ENCODE assay signal across 11 cellular contexts in genomic region chr10:31650010-31650409, GRCh38.
DNase-seq lines count a peak whose midpoint lies in the region; ATAC-seq and TF ChIP-seq lines count a peak whose summit lies in the region.
"Had no signal": no experiment of that assay in that cellular context is flagged by ENCODE, and none has a peak within 500 bp of the region (broad histone marks: within the 10 kb centered on the region; RNA-seq: fewer than 3 reads in every experiment).

No MANE protein-coding gene starts in this region.

- no peaks in the 10 kb centered on the region for H3K4me1 ChIP-seq in prostate gland (replicated peaks)
- H3K4me1 ChIP-seq: upper lobe of left lung had no signal

- peak in 9 of 14 donors; percentile 5 to 72 (median 33) for DNase-seq in C1 segment of cervical spinal cord (lab: John Stamatoyannopoulos, UW)
- DNase-seq in glomerular visceral epithelial cell (ENCODE audit: extremely low spot score): peak; percentile 49
- peak; percentile 25 for DNase-seq in prostate gland (ENCODE audit: low spot score)
- no peak for DNase-seq in SIG-M5 (lab: John Stamatoyannopoulos, UW)
- DNase-seq: GDM1, NCI-H748 treated with DMSO at 0.1 percent for 48 hours, upper lobe of left lung had no signal

- H3K27ac ChIP-seq in prostate gland: peak overlapping the region in 1 of 2 donors; percentile 9

- intact Hi-C loops in prostate gland (cut with DNase I): no loop called here

- no peak for TF ChIP-seq POLR2A in prostate gland (IDR thresholded peaks at IDR 0.05)

- no peaks in the 10 kb centered on the region for H3K9me3 ChIP-seq in prostate gland
- H3K9me3 ChIP-seq: upper lobe of left lung had no signal

- TF ChIP-seq CTCF in prostate gland (IDR thresholded peaks at IDR 0.05): no peak

- no peaks in the 10 kb centered on the region for H3K36me3 ChIP-seq in prostate gland
- H3K36me3 ChIP-seq: upper lobe of left lung had no signal

- H3K27me3 ChIP-seq in prostate gland (replicated peaks; ENCODE audit: insufficient read depth): no peaks in the 10 kb centered on the region
- H3K27me3 ChIP-seq: upper lobe of left lung had no signal

- no peak overlapping the region for H3K4me3 ChIP-seq in prostate gland
- H3K4me3 ChIP-seq: upper lobe of left lung had no signal

- ATAC-seq in SK-N-SH treated with all-trans-retinoic acid at 6 μM for 48 hours (peak; percentile 94), GM21825 (IDR thresholded peaks at IDR 0.05; ENCODE audit: unreplicated experiment) (no peak), HG03159 (IDR thresholded peaks at IDR 0.05; ENCODE audit: unreplicated experiment) (no peak), GM18909 (IDR thresholded peaks at IDR 0.05; ENCODE audit: poor library complexity, unreplicated experiment) (no peak)

- 36% methylated on average over 8 of the region's 8 CpGs for WGBS in prostate gland

TF ChIP-seq in SK-N-SH treated with all-trans-retinoic acid at 6 μM for 48 hours, 23 proteins besides CTCF, POLR2A, EP300 and RAD21:
- no peak for TF ChIP-seq ZFP30 (CRISPR knock-in tag; IDR thresholded peaks at IDR 0.05)
- TF ChIP-seq ZNF70 (CRISPR knock-in tag; IDR thresholded peaks at IDR 0.05): no peak
- TF ChIP-seq TSHZ2 (CRISPR knock-in tag; IDR thresholded peaks at IDR 0.05): peak; percentile 58; the same call in 1 of the 2 replicates
- 0 out of 2 replicates have a peak, but pooled peaks have one; percentile 30 for TF ChIP-seq CSRNP3 (CRISPR knock-in tag; IDR thresholded peaks at IDR 0.05)
- no peak for TF ChIP-seq ZFP3 (CRISPR knock-in tag; IDR thresholded peaks at IDR 0.05)
- TF ChIP-seq CSDC2 (CRISPR knock-in tag; IDR thresholded peaks at IDR 0.05): no peak
- no peak for TF ChIP-seq BACH2 (CRISPR knock-in tag; IDR thresholded peaks at IDR 0.05; ENCODE audit: borderline replicate concordance)
- no peak for TF ChIP-seq GLIS3 (CRISPR knock-in tag; IDR thresholded peaks at IDR 0.05)
- no peak for TF ChIP-seq POU6F1 (CRISPR knock-in tag; IDR thresholded peaks at IDR 0.05; ENCODE audit: borderline replicate concordance, low read depth)
- peak; percentile 71 for TF ChIP-seq SNAI2 (CRISPR knock-in tag; IDR thresholded peaks at IDR 0.05)
- no peak for TF ChIP-seq RARB (CRISPR knock-in tag; IDR thresholded peaks at IDR 0.05)
- TF ChIP-seq ISL1 (CRISPR knock-in tag; IDR thresholded peaks at IDR 0.05): peak; percentile 93
- no peak for TF ChIP-seq ZC3H10 (CRISPR knock-in tag; IDR thresholded peaks at IDR 0.05)
- 0 out of 2 replicates have a peak, but pooled peaks have one; percentile 21 for TF ChIP-seq PPARA (CRISPR knock-in tag; IDR thresholded peaks at IDR 0.05; ENCODE audit: borderline replicate concordance)
- TF ChIP-seq OSR1 (CRISPR knock-in tag; IDR thresholded peaks at IDR 0.05): no peak
- peak; percentile 30; the same call in 1 of the 2 replicates for TF ChIP-seq ARNTL (CRISPR knock-in tag; IDR thresholded peaks at IDR 0.05; ENCODE audit: borderline replicate concordance, low read depth)
- peak; percentile 87 for TF ChIP-seq TCF4 (CRISPR knock-in tag; IDR thresholded peaks at IDR 0.05; ENCODE audit: borderline replicate concordance)
- TF ChIP-seq TOX (CRISPR knock-in tag; IDR thresholded peaks at IDR 0.05; ENCODE audit: borderline replicate concordance): no peak
- 0 out of 2 replicates have a peak, but pooled peaks have one; percentile 57 for TF ChIP-seq ZNF565 (CRISPR knock-in tag; conservative IDR thresholded peaks at IDR 0.05; ENCODE audit: low read depth)
- TF ChIP-seq PATZ1 (CRISPR knock-in tag; IDR thresholded peaks at IDR 0.05; ENCODE audit: borderline replicate concordance): no peak
- TF ChIP-seq ESRRG (CRISPR knock-in tag; IDR thresholded peaks at IDR 0.05): peak; percentile 36; the same call in 1 of the 2 replicates
- TF ChIP-seq CREB5 (CRISPR knock-in tag; IDR thresholded peaks at IDR 0.05; ENCODE audit: low read depth): 0 out of 2 replicates have a peak, but pooled peaks have one; percentile 51
- no peak for TF ChIP-seq ZNF8 (CRISPR knock-in tag; IDR thresholded peaks at IDR 0.05)
